ENCODE assay signal across 8 cellular contexts in genomic region chr6:31042801-31043200, GRCh38. TPM values are rescaled to one million over a fixed set of nuclear protein-coding genes. Genes with fewer than 3 reads are reported as not detected.
DNase-seq lines count a peak whose midpoint lies in the region; ATAC-seq and TF ChIP-seq lines count a peak whose summit lies in the region.

No MANE protein-coding gene starts in this region.

- peak overlapping the region; percentile 37 for H3K4me3 Mint-ChIP-seq in activated naive CD8-positive, alpha-beta T cell treated with anti-CD3 and anti-CD28 coated beads, Interleukin-2, amount 10 ng/mL, durations not matched to agents 7 days and 5 days

- H3K27me3 Mint-ChIP-seq in activated naive CD8-positive, alpha-beta T cell treated with anti-CD3 and anti-CD28 coated beads, Interleukin-2, amount 10 ng/mL, durations not matched to agents 7 days and 5 days, result peaks cover 6% of the 10 kb centered on the region

- H3K4me3 ChIP-seq in lower leg skin (ENCODE audit: low read depth, poor library complexity, severe bottlenecking), result no peak overlapping the region

- POLR2A ChIA-PET in activated naive CD8-positive, alpha-beta T cell treated with anti-CD3 and anti-CD28 coated beads, Interleukin-2, amount 10 ng/mL, durations not matched to agents 7 days and 5 days (lab: Charles Lee), result interaction anchor here (0.7 kb wide), 1 partner anchor 184 kb away, joined by 4 read pairs; no protein-coding TSS in a partner anchor

- intact Hi-C loops in Right ventricle myocardium inferior (cut with DNase I), result loop anchor here (2.0 to 5.0 kb wide), 2 partner anchors 100 to 128 kb away; partner anchors contain the start of genes MUCL3 and VARS2
- intact Hi-C loops in cardiac septum (cut with DNase I), result loop anchor here (1.0 kb wide), 1 partner anchor 128 kb away; no protein-coding TSS in a partner anchor
- intact Hi-C loops in lower leg skin (cut with DNase I; ENCODE audit: low total_unique reads), result no loop called here

- ATAC-seq in Right ventricle myocardium inferior, result peak; percentile 57
- ATAC-seq in activated naive CD8-positive, alpha-beta T cell treated with anti-CD3 and anti-CD28 coated beads, Interleukin-2, amount 10 ng/mL, durations not matched to agents 7 days and 5 days (ENCODE audit: low read depth), result no peak

- DNase-seq in Right ventricle myocardium inferior (ENCODE audit: missing footprints) (no peak), cardiac septum (ENCODE audit: low spot score) (no peak), NCI-H69 (lab: John Stamatoyannopoulos, UW) (peak; percentile 39), hepatic stellate cell (ENCODE audit: low spot score) (peak; percentile 39), GDM1 (lab: John Stamatoyannopoulos, UW) (no peak), lower leg skin (ENCODE audit: low spot score in 2 of 2) (no peak)
- DNase-seq in activated naive CD8-positive, alpha-beta T cell treated with anti-CD3 and anti-CD28 coated beads, Interleukin-2, amount 10 ng/mL, durations not matched to agents 7 days and 5 days, result no peak
- DNase-seq in stimulated activated CD4-positive, alpha-beta T cell treated with anti-CD3 and anti-CD28 coated beads, Interleukin-4, amount 100 ng/mL, for 24 hours, result peak; percentile 37

- H3K4me1 Mint-ChIP-seq in activated naive CD8-positive, alpha-beta T cell treated with anti-CD3 and anti-CD28 coated beads, Interleukin-2, amount 10 ng/mL, durations not matched to agents 7 days and 5 days, result peaks cover 4% of the 10 kb centered on the region

- TF ChIP-seq POLR2A in lower leg skin (IDR thresholded peaks at IDR 0.05), result no peak

- no peak for TF ChIP-seq CTCF in lower leg skin (IDR thresholded peaks at IDR 0.05)

- H3K27ac Mint-ChIP-seq in activated naive CD8-positive, alpha-beta T cell treated with anti-CD3 and anti-CD28 coated beads, Interleukin-2, amount 10 ng/mL, durations not matched to agents 7 days and 5 days, result no peak overlapping the region

- no peaks in the 10 kb centered on the region for H3K9me3 Mint-ChIP-seq in activated naive CD8-positive, alpha-beta T cell treated with anti-CD3 and anti-CD28 coated beads, Interleukin-2, amount 10 ng/mL, durations not matched to agents 7 days and 5 days

- WGBS in lower leg skin, 2 donors, result 31 to 37% methylated on average over 4 of the region's 4 CpGs

- H3K36me3 Mint-ChIP-seq in activated naive CD8-positive, alpha-beta T cell treated with anti-CD3 and anti-CD28 coated beads, Interleukin-2, amount 10 ng/mL, durations not matched to agents 7 days and 5 days, result no peaks in the 10 kb centered on the region

RNA-seq across cellular contexts. Expression of gene MUC22, which starts 32.5 kb away (rescaled TPM):
- total RNA-seq in Right ventricle myocardium inferior, result 0.14 TPM
- total RNA-seq in cardiac septum, result not detected
- total RNA-seq in activated naive CD8-positive, alpha-beta T cell treated with anti-CD3 and anti-CD28 coated beads, Interleukin-2, amount 10 ng/mL, durations not matched to agents 7 days and 5 days, result not detected
- total RNA-seq in lower leg skin, result not detected

RNA-seq across cellular contexts. Expression of gene MUC21, which starts 59.3 kb away (rescaled TPM):
- total RNA-seq in Right ventricle myocardium inferior (not detected), cardiac septum (not detected), lower leg skin (not detected)
- not detected for total RNA-seq in activated naive CD8-positive, alpha-beta T cell treated with anti-CD3 and anti-CD28 coated beads, Interleukin-2, amount 10 ng/mL, durations not matched to agents 7 days and 5 days

Comparison
In these comparisons a context has a peak if more than half of its experiments do, and no peak if none do; other contexts are left out.
1. DNase-seq: peak in NCI-H69 (single experiment), hepatic stellate cell (single experiment) and stimulated activated CD4-positive, alpha-beta T cell treated with anti-CD3 and anti-CD28 coated beads, Interleukin-4, amount 100 ng/mL, for 24 hours (single experiment); none in Right ventricle myocardium inferior (single experiment), cardiac septum (single experiment), activated naive CD8-positive, alpha-beta T cell treated with anti-CD3 and anti-CD28 coated beads, Interleukin-2, amount 10 ng/mL, durations not matched to agents 7 days and 5 days (single experiment), GDM1 (single experiment) and lower leg skin (0 of 2).